Comparison of ENCODE assay signal across 8 cellular contexts in genomic region chr1:3796215-3797193, GRCh38.
DNase-seq lines count a peak whose midpoint lies in the region; ATAC-seq and TF ChIP-seq lines count a peak whose summit lies in the region.

Gene LRRC47 (minus strand): TSS chr1:3796498. CDS start chr1:3796476, 22 bp downstream.

- peak within 1 kb of the TSS; percentile 77 for H3K4me3 ChIP-seq in choroid plexus epithelial cell (ENCODE audit: low read depth, low read length)

- no peak for TF ChIP-seq CTCF in choroid plexus epithelial cell (conservative IDR thresholded peaks at IDR 0.05; ENCODE audit: low read depth, low read length)

- DNase-seq in AML-193 (lab: John Stamatoyannopoulos, UW), result peak; percentile 79 to 84
- DNase-seq in NCI-H526 (lab: John Stamatoyannopoulos, UW), result peak; percentile 72 to 94
- peak; percentile 92 to 94 for DNase-seq in activated CD4-positive, alpha-beta T cell treated with anti-CD3 and anti-CD28 coated beads for 4 hours
- DNase-seq in choroid plexus epithelial cell (ENCODE audit: low read depth), result peak; percentile 93
- peak; percentile 93 for DNase-seq in kidney tubule cell (ENCODE audit: low spot score)
- DNase-seq in stimulated activated CD4-positive, alpha-beta T cell treated with anti-CD3 and anti-CD28 coated beads, Interleukin-1b, Interleukin-23, amount 100 ng/mL, for 1 hour (ENCODE audit: low read depth in 2 of 2), result peak; percentile 80 to 83

- ATAC-seq in GM19035 (IDR thresholded peaks at IDR 0.05; ENCODE audit: unreplicated experiment) (peak; percentile 96), HG03342 (IDR thresholded peaks at IDR 0.05; ENCODE audit: unreplicated experiment) (peak; percentile 97)

Comparison
In these comparisons a context has a peak if more than half of its experiments do, and no peak if none do; other contexts are left out.
1. Peak in every context shown above with its lines: DNase-seq, ATAC-seq and H3K4me3 ChIP-seq.